12 cellular contexts compared by ENCODE assay signal in the genomic region with DNA sequence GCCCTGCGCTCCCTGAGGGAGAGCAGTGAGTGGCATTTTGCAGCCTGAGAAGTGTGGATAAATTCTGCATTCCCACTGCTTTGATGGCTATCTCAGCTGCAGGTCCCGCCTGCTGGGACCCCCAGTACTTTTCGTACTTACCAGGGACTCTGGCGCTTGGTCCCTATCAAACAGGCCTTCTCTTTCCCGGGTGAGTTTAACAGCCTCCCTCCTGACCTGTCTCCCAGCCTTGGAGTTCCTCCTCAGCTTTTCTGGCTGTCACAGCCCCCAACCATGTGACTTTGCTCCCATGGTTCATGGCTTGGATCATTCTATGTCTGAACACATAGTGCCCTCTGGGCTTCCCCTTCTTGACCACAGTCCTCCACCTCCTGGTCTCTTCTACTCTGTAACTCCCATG. TPM values are rescaled to one million over a fixed set of nuclear protein-coding genes. Genes with fewer than 3 reads are reported as not detected.
DNase-seq lines count a peak whose midpoint lies in the region; ATAC-seq and TF ChIP-seq lines count a peak whose summit lies in the region.
"Had no signal": no experiment of that assay in that cellular context is flagged by ENCODE, and none has a peak within 500 bp of the region (broad histone marks: within the 10 kb centered on the region; RNA-seq: fewer than 3 reads in every experiment).

No MANE protein-coding gene starts in this region.

- POLR2A ChIA-PET in WTC11 (lab: Charles Lee) = no interaction called here

- H3K27me3 ChIP-seq in mesendoderm (ENCODE audit: insufficient read depth, low read length, poor library complexity) (no peaks in the 10 kb centered on the region), stomach smooth muscle (ENCODE audit: control insufficient read depth in 1 of 2, insufficient read depth in 2 of 2, low read length in 2 of 2) (no peaks in the 10 kb centered on the region)

- no peak overlapping the region for H4K5ac ChIP-seq in mesendoderm (ENCODE audit: low read length)

- no peaks in the 10 kb centered on the region for H3K9me3 ChIP-seq in stomach smooth muscle (ENCODE audit: control insufficient read depth in 2 of 2, low read length in 2 of 2)

- H2BK120ac ChIP-seq in mesendoderm (ENCODE audit: low read depth, low read length) = no peak overlapping the region

- H4K8ac ChIP-seq in mesendoderm (ENCODE audit: low read depth, low read length) = no peak overlapping the region

- H2BK5ac ChIP-seq in mesendoderm (ENCODE audit: low read length) = no peak overlapping the region

- no peak for TF ChIP-seq CTCF in HFF-Myc (IDR thresholded peaks at IDR 0.05; ENCODE audit: low read depth, low read length, missing control alignments)
- no peak for TF ChIP-seq CTCF in WTC11 (IDR thresholded peaks at IDR 0.05)

- H3K36me3 Mint-ChIP-seq in WTC11 = peaks cover under 1% of the 10 kb centered on the region

- no peak overlapping the region for H2BK15ac ChIP-seq in mesendoderm (replicated peaks; ENCODE audit: low read depth)

- WGBS in mesendoderm (ENCODE audit: extremely low coverage, insufficient coverage, low lambda C conversion rate) = no CpG with 5 or more reads among the region's 5 CpGs

- H3K36me3 ChIP-seq in mesendoderm (ENCODE audit: control insufficient read depth, insufficient read depth, low read length) = no peaks in the 10 kb centered on the region
- no peaks in the 10 kb centered on the region for H3K36me3 ChIP-seq in stomach smooth muscle (ENCODE audit: control insufficient read depth in 2 of 2, insufficient read depth in 2 of 2, low read length in 2 of 2)

- CTCF ChIA-PET in WTC11 (lab: Charles Lee) = interaction anchor here (1.5 kb wide), 1 partner anchor 103 kb away, joined by 4 read pairs; no protein-coding TSS in a partner anchor

- no peak overlapping the region for H3K27ac Mint-ChIP-seq in WTC11

- ATAC-seq in HG03280 (IDR thresholded peaks at IDR 0.05; ENCODE audit: unreplicated experiment) = no peak
- ATAC-seq in WTC11 = no peak
- ATAC-seq: activated T-cell treated with anti-CD3 and anti-CD28 coated beads, Interleukin-2, amount 50 U/mL, for 4 hours; left colon had no signal

- H3K79me1 ChIP-seq in mesendoderm (ENCODE audit: low read length) = no peaks in the 10 kb centered on the region

- H3K4me3 ChIP-seq in HFF-Myc (replicated peaks; ENCODE audit: low read depth, low read length) (peak overlapping the region; percentile 2; the same call in 1 of the 2 replicates), mesendoderm (ENCODE audit: low read length) (no peak overlapping the region), stomach smooth muscle (ENCODE audit: low read length in 2 of 2) (peak overlapping the region; percentile 27 to 58)

- peak overlapping the region; percentile 22 for H3K18ac ChIP-seq in mesendoderm (ENCODE audit: low read length)

- peaks cover 6% of the 10 kb centered on the region for H3K4me1 ChIP-seq in mesendoderm (ENCODE audit: control insufficient read depth, low read depth, low read length)
- peaks cover 71% of the 10 kb centered on the region for H3K4me1 ChIP-seq in stomach smooth muscle (ENCODE audit: control insufficient read depth, insufficient read depth, low read length)

- DNase-seq in HFF-Myc (ENCODE audit: extremely low read depth, low read depth) = no peak
- no peak for DNase-seq in mesendoderm
- no peak for DNase-seq in NCI-H146 (lab: John Stamatoyannopoulos, UW)
- DNase-seq in activated CD4-positive, CD25-positive, alpha-beta regulatory T cell (lab: John Stamatoyannopoulos, UW) = no peak
- no peak for DNase-seq in WTC11 (ENCODE audit: low spot score)
- DNase-seq: activated T-cell treated with anti-CD3 and anti-CD28 coated beads, Interleukin-2, amount 50 U/mL, for 4 hours; retina had no signal

- H3K9ac ChIP-seq in mesendoderm (ENCODE audit: low read length) (no peak overlapping the region), stomach smooth muscle (ENCODE audit: low read length in 2 of 2) (peak overlapping the region; percentile 65 to 90)

- H3K4me2 ChIP-seq in mesendoderm (ENCODE audit: low read length) = no peak overlapping the region

- no peak overlapping the region for H3K4ac ChIP-seq in mesendoderm (ENCODE audit: low read depth, low read length)

- peak overlapping the region; percentile 37 for H3K56ac ChIP-seq in mesendoderm (ENCODE audit: low read length)

- H2AK5ac ChIP-seq in mesendoderm (ENCODE audit: low read length) = no peak overlapping the region

- H3K27me3 Mint-ChIP-seq in WTC11 (ENCODE audit: low read depth) = no peaks in the 10 kb centered on the region

- peaks cover 21% of the 10 kb centered on the region for H3K4me1 Mint-ChIP-seq in WTC11

- peaks cover 6% of the 10 kb centered on the region for H3K9me3 Mint-ChIP-seq in WTC11
- H3K9me3 Mint-ChIP-seq: activated T-cell treated with anti-CD3 and anti-CD28 coated beads, Interleukin-2, amount 50 U/mL, for 4 hours had no signal

- peak overlapping the region; percentile 63 for H3K27ac ChIP-seq in cingulate gyrus (ENCODE audit: low read depth, low read length)
- H3K27ac ChIP-seq in mesendoderm (ENCODE audit: low read depth, low read length) = no peak overlapping the region
- H3K27ac ChIP-seq in stomach smooth muscle (ENCODE audit: low read length) = peak overlapping the region; percentile 100
- H3K27ac ChIP-seq: VCaP had no signal

- no peak overlapping the region for H3K23ac ChIP-seq in mesendoderm (ENCODE audit: low read length)

- no peaks in the 10 kb centered on the region for H3K79me2 ChIP-seq in mesendoderm (ENCODE audit: control insufficient read depth, insufficient read depth, low read length)

- no peak overlapping the region for H3K4me3 Mint-ChIP-seq in WTC11
- H3K4me3 Mint-ChIP-seq: activated T-cell treated with anti-CD3 and anti-CD28 coated beads, Interleukin-2, amount 50 U/mL, for 4 hours had no signal

TF ChIP-seq in WTC11, 78 proteins besides CTCF, POLR2A, EP300 and RAD21 (continues in another document):
- no peak for TF ChIP-seq ZNF232 (CRISPR knock-in tag; IDR thresholded peaks at IDR 0.05)
- TF ChIP-seq SP1 (CRISPR knock-in tag; conservative IDR thresholded peaks at IDR 0.05) = no peak
- TF ChIP-seq, protein P1, sequence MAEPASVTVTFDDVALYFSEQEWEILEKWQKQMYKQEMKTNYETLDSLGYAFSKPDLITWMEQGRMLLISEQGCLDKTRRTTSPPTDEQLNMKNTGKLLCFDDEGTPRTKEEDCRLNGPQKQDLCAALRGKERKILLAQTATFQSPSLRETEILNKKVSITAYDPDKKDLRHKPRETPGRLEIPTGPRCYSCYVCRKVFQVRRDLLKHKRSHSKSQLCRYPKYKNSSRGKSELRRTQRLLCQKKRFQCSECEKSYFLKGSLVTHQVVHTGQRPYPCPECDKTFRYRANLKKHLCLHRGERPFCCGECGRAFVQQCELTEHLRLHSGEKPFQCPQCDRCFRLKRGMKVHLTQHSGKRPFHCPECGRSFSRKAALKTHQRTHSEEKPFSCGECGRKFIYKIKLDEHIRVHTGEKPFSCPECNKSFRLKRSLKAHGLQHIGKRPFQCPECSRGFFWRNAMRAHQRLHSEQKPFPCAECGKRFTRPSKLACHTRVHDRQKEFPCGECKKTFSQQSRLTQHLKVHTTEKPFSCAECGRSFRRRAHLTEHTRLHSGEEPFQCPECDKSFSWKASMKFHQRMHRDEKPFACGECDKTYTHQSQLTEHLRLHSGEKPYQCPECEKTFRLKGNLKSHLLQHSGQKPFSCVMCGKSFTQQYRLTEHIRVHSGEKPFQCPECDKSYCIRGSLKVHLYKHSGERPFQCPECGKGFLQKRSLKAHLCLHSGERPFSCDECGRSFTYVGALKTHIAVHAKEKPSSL (CRISPR knock-in tag; conservative IDR thresholded peaks at IDR 0.05) = no peak
- TF ChIP-seq, protein P2, sequence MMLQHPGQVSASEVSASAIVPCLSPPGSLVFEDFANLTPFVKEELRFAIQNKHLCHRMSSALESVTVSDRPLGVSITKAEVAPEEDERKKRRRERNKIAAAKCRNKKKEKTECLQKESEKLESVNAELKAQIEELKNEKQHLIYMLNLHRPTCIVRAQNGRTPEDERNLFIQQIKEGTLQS (CRISPR knock-in tag; conservative IDR thresholded peaks at IDR 0.05) = no peak
- TF ChIP-seq, protein P3, sequence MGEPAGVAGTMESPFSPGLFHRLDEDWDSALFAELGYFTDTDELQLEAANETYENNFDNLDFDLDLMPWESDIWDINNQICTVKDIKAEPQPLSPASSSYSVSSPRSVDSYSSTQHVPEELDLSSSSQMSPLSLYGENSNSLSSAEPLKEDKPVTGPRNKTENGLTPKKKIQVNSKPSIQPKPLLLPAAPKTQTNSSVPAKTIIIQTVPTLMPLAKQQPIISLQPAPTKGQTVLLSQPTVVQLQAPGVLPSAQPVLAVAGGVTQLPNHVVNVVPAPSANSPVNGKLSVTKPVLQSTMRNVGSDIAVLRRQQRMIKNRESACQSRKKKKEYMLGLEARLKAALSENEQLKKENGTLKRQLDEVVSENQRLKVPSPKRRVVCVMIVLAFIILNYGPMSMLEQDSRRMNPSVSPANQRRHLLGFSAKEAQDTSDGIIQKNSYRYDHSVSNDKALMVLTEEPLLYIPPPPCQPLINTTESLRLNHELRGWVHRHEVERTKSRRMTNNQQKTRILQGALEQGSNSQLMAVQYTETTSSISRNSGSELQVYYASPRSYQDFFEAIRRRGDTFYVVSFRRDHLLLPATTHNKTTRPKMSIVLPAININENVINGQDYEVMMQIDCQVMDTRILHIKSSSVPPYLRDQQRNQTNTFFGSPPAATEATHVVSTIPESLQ (CRISPR knock-in tag; IDR thresholded peaks at IDR 0.05) = no peak
- TF ChIP-seq MXD4 (CRISPR knock-in tag; IDR thresholded peaks at IDR 0.05; ENCODE audit: borderline replicate concordance) = no peak
- TF ChIP-seq, protein P4, sequence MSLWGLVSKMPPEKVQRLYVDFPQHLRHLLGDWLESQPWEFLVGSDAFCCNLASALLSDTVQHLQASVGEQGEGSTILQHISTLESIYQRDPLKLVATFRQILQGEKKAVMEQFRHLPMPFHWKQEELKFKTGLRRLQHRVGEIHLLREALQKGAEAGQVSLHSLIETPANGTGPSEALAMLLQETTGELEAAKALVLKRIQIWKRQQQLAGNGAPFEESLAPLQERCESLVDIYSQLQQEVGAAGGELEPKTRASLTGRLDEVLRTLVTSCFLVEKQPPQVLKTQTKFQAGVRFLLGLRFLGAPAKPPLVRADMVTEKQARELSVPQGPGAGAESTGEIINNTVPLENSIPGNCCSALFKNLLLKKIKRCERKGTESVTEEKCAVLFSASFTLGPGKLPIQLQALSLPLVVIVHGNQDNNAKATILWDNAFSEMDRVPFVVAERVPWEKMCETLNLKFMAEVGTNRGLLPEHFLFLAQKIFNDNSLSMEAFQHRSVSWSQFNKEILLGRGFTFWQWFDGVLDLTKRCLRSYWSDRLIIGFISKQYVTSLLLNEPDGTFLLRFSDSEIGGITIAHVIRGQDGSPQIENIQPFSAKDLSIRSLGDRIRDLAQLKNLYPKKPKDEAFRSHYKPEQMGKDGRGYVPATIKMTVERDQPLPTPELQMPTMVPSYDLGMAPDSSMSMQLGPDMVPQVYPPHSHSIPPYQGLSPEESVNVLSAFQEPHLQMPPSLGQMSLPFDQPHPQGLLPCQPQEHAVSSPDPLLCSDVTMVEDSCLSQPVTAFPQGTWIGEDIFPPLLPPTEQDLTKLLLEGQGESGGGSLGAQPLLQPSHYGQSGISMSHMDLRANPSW (CRISPR knock-in tag; conservative IDR thresholded peaks at IDR 0.05; ENCODE audit: low read depth) = no peak
- no peak for TF ChIP-seq OVOL2 (CRISPR knock-in tag; IDR thresholded peaks at IDR 0.05; ENCODE audit: borderline replicate concordance)

RNA-seq across cellular contexts. Expression of a gene that starts 56.9 kb away (rescaled TPM):
- 14.9 TPM for polyA plus RNA-seq in mesendoderm (2013, experiment 1 of 2)
- 15.8 TPM for polyA plus RNA-seq in mesendoderm (2013, experiment 2 of 2)
- total RNA-seq in WTC11 (2021) = 8.4 to 10.4 TPM (median 9.0 TPM) in 3 replicates
